In genomic region chr1:41401899-41402298, GRCh38 we compare ENCODE assay signal across 28 cellular contexts. TPM values are rescaled to one million over a fixed set of nuclear protein-coding genes. Genes with fewer than 3 reads are reported as not detected.
"Had no signal": no experiment of that assay in that cellular context is flagged by ENCODE, and none has a peak within 500 bp of the region (broad histone marks: within the 10 kb centered on the region; RNA-seq: fewer than 3 reads in every experiment).

No MANE protein-coding gene starts in this region.

- H3K36me3 ChIP-seq: left lung, lower lobe of right lung, neural progenitor cell, neutrophil, ovary, right atrium auricular region, right lobe of liver, tibial nerve, uterus had no signal

- H3K9me3 Mint-ChIP-seq: immature natural killer cell; nephron progenitor cell; neural progenitor cell; stimulated activated naive CD8-positive, alpha-beta T cell treated with anti-CD3 and anti-CD28 coated beads, Interleukin-15, amount 100 ng/mL, for 72 hours had no signal

- ATAC-seq: left colon; left lung; lower lobe of right lung; naive thymus-derived CD8-positive, alpha-beta T cell; right lobe of liver; stimulated activated memory B cell treated with anti-CD40 and anti-IgM and Interleukin-4, amounts not matched to agents 10 μg/mL and 1 μg/mL and 100 μg/mL, for 72 hours; stimulated activated naive CD8-positive, alpha-beta T cell treated with anti-CD3 and anti-CD28 coated beads, Interleukin-15, amount 100 ng/mL, for 72 hours had no signal

- FAIRE-seq: islet of Langerhans, kidney had no signal

- H2AFZ ChIP-seq: neural progenitor cell had no signal

- H3K4me3 ChIP-seq: left lung, lower lobe of right lung, neural progenitor cell, ovary, right atrium auricular region, right lobe of liver, smooth muscle cell, tibial nerve, uterus had no signal

- H3K27me3 ChIP-seq: ovary, right atrium auricular region, right lobe of liver, uterus had no signal

- H3K27ac Mint-ChIP-seq: immature natural killer cell; naive thymus-derived CD8-positive, alpha-beta T cell; nephron progenitor cell; neural progenitor cell; progenitor cell of endocrine pancreas; stimulated activated memory B cell treated with anti-CD40 and anti-IgM and Interleukin-4, amounts not matched to agents 10 μg/mL and 1 μg/mL and 100 μg/mL, for 72 hours; type B pancreatic cell had no signal

- H3K9me3 ChIP-seq: left lung, lower lobe of right lung, neutrophil, ovary, right atrium auricular region, right lobe of liver, tibial nerve, uterus had no signal

- H3K4me1 Mint-ChIP-seq: immature natural killer cell; stimulated activated memory B cell treated with anti-CD40 and anti-IgM and Interleukin-4, amounts not matched to agents 10 μg/mL and 1 μg/mL and 100 μg/mL, for 72 hours had no signal

- DNase-seq: immature natural killer cell; kidney; left colon; lower lobe of right lung; mammary epithelial cell; mesenchymal stem cell; naive thymus-derived CD8-positive, alpha-beta T cell; nephron progenitor cell; ovary; right lobe of liver; stimulated activated CD4-positive, alpha-beta T cell treated with anti-CD3 and anti-CD28 coated beads, Interleukin-1b, Interleukin-23, amount 100 ng/mL, for 48 hours; stimulated activated CD4-positive, alpha-beta T cell treated with anti-CD3 and anti-CD28 coated beads, Interleukin-2, amount 100 ng/mL, for 48 hours; stimulated activated CD4-positive, alpha-beta T cell treated with anti-CD3 and anti-CD28 coated beads, Interleukin-4, amount 100 ng/mL, for 4 hours; stimulated activated CD8-positive, alpha-beta memory T cell treated with anti-CD3 and anti-CD28 coated beads, Interleukin-4, amount 100 ng/mL, for 48 hours; stimulated activated naive CD4-positive, alpha-beta T cell treated with Interleukin-2 at 50 U/mL for 16 hours; stimulated activated naive CD8-positive, alpha-beta T cell treated with anti-CD3 and anti-CD28 coated beads, Interleukin-15, amount 100 ng/mL, for 72 hours; substantia nigra; uterus had no signal

- H3K4me1 ChIP-seq: right lobe of liver, uterus had no signal

- H3K27ac ChIP-seq: left lung, lower lobe of right lung, neural progenitor cell, neutrophil, ovary, right atrium auricular region, right lobe of liver, tibial nerve, uterus had no signal

- H3K4me2 ChIP-seq: neural progenitor cell, smooth muscle cell had no signal

- H3K9ac ChIP-seq: neural progenitor cell had no signal

- H3K4me3 Mint-ChIP-seq: immature natural killer cell; naive thymus-derived CD8-positive, alpha-beta T cell; nephron progenitor cell; neural progenitor cell; stimulated activated memory B cell treated with anti-CD40 and anti-IgM and Interleukin-4, amounts not matched to agents 10 μg/mL and 1 μg/mL and 100 μg/mL, for 72 hours; stimulated activated naive CD8-positive, alpha-beta T cell treated with anti-CD3 and anti-CD28 coated beads, Interleukin-15, amount 100 ng/mL, for 72 hours; type B pancreatic cell had no signal

- H3K36me3 Mint-ChIP-seq: immature natural killer cell; neural progenitor cell; stimulated activated memory B cell treated with anti-CD40 and anti-IgM and Interleukin-4, amounts not matched to agents 10 μg/mL and 1 μg/mL and 100 μg/mL, for 72 hours; type B pancreatic cell had no signal

RNA-seq across cellular contexts. Expression of gene FOXO6, which starts 40.7 kb away (rescaled TPM):
- polyA plus RNA-seq: immature natural killer cell; mammary epithelial cell; naive thymus-derived CD8-positive, alpha-beta T cell had no signal
